In the genomic region with DNA sequence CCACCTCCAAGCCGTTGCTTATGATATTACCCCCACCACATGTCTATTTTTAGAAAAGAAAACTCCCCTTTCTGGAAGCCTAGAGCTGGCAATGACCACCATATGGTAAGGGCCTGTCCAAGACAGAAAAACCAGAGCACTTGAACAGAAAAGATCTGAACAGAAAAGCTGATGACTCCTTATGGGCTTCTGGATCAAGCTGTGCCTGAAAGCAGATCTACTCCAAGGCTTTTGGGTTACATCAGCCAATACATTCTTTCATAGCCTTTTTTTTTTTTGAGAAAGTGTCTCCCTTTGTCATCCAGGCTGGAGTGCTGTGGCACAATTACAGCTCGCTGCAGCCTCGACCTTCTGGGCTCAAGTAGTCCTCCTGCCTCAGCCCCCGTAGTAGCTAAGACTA, we compare ENCODE assay signal across 20 cellular contexts. TPM values are rescaled to one million over a fixed set of nuclear protein-coding genes. Genes with fewer than 3 reads are reported as not detected.
"Had no signal": no experiment of that assay in that cellular context is flagged by ENCODE, and none has a peak within 500 bp of the region (broad histone marks: within the 10 kb centered on the region; RNA-seq: fewer than 3 reads in every experiment).

No MANE protein-coding gene starts in this region.

- H3K4me3 ChIP-seq: hepatocyte, lung, neural progenitor cell, ovary, right atrium auricular region, smooth muscle cell, thyroid gland, upper lobe of left lung, uterus had no signal

- H2AFZ ChIP-seq: hepatocyte, neural progenitor cell had no signal

- H3K27me3 ChIP-seq: hepatocyte, neural progenitor cell, ovary, right atrium auricular region, thyroid gland, upper lobe of left lung, uterus had no signal

- H3K27ac Mint-ChIP-seq: natural killer cell treated with Interleukin-12 subunit alpha and Interleukin-12 subunit beta and Interleukin-15 and Interleukin-18, amount 100 ng/mL, for 72 hours; neural progenitor cell had no signal

- H3K9me3 Mint-ChIP-seq: natural killer cell treated with Interleukin-12 subunit alpha and Interleukin-12 subunit beta and Interleukin-15 and Interleukin-18, amount 100 ng/mL, for 72 hours had no signal

- H3K4me2 ChIP-seq: hepatocyte, neural progenitor cell, smooth muscle cell had no signal

- H3K9ac ChIP-seq: neural progenitor cell had no signal

- H3K4me1 ChIP-seq: neural progenitor cell, right atrium auricular region, thyroid gland, upper lobe of left lung, uterus had no signal

- H3K27me3 Mint-ChIP-seq: natural killer cell treated with Interleukin-12 subunit alpha and Interleukin-12 subunit beta and Interleukin-15 and Interleukin-18, amount 100 ng/mL, for 72 hours had no signal

- ATAC-seq: left colon; left ventricle myocardium superior; natural killer cell treated with Interleukin-12 subunit alpha and Interleukin-12 subunit beta and Interleukin-15 and Interleukin-18, amount 100 ng/mL, for 72 hours had no signal

- DNase-seq: dermis blood vessel endothelial cell; foreskin melanocyte; head of caudate nucleus; left colon; left ventricle myocardium superior; mesenchymal stem cell; midbrain; nucleus accumbens; ovary; stimulated activated CD4-positive, alpha-beta T cell treated with anti-CD3 and anti-CD28 coated beads, Interleukin-2, amount 100 ng/mL, for 48 hours; stimulated activated naive CD4-positive, alpha-beta T cell treated with Interleukin-2 at 50 U/mL for 16 hours; thyroid gland; upper lobe of left lung; uterus had no signal

- H3K36me3 ChIP-seq: neural progenitor cell, ovary, uterus had no signal

- H3K4me3 Mint-ChIP-seq: natural killer cell treated with Interleukin-12 subunit alpha and Interleukin-12 subunit beta and Interleukin-15 and Interleukin-18, amount 100 ng/mL, for 72 hours; neural progenitor cell had no signal

- H3K9me3 ChIP-seq: thyroid gland, upper lobe of left lung, uterus had no signal

- H3K27ac ChIP-seq: hepatocyte, neural progenitor cell, ovary, right atrium auricular region, thyroid gland, upper lobe of left lung, uterus had no signal

- H3K79me2 ChIP-seq: hepatocyte had no signal

- H3K4me1 Mint-ChIP-seq: neural progenitor cell had no signal

- H3K36me3 Mint-ChIP-seq: neural progenitor cell had no signal

RNA-seq across cellular contexts. Expression of a gene that starts 16.8 kb away (rescaled TPM):
- total RNA-seq: smooth muscle cell had no signal
- polyA plus RNA-seq: hepatocyte, smooth muscle cell had no signal

RNA-seq across cellular contexts. Expression of a gene that starts 23.3 kb away (rescaled TPM):
- polyA plus RNA-seq: smooth muscle cell had no signal

RNA-seq across cellular contexts. Expression of a gene that starts 54.8 kb away (rescaled TPM):
- total RNA-seq: smooth muscle cell had no signal
